Comparison of ENCODE assay signal across 14 cellular contexts in genomic region chr6:54698974-54699373, GRCh38.
DNase-seq lines count a peak whose midpoint lies in the region; ATAC-seq, FAIRE-seq and TF ChIP-seq lines count a peak whose summit lies in the region.
"Had no signal": no experiment of that assay in that cellular context is flagged by ENCODE, and none has a peak within 500 bp of the region (broad histone marks: within the 10 kb centered on the region; RNA-seq: fewer than 3 reads in every experiment).

No MANE protein-coding gene starts in this region.

- ATAC-seq in HG02870 (IDR thresholded peaks at IDR 0.05; ENCODE audit: unreplicated experiment) (peak; percentile 78), GM12878 (peak; percentile 84), HG03460 (IDR thresholded peaks at IDR 0.05; ENCODE audit: unreplicated experiment) (no peak)
- ATAC-seq: A549 had no signal

- no peak for TF ChIP-seq POLR2A in GM12878 (IDR thresholded peaks at IDR 0.05; ENCODE audit: low read depth, low read length)

- H3K9ac ChIP-seq in mammary epithelial cell (ENCODE audit: insufficient read depth, low read length): peak overlapping the region; percentile 66
- H3K9ac ChIP-seq in GM12878 (ENCODE audit: control insufficient read depth, insufficient read depth, low read length): no peak overlapping the region

- 0% methylated on average over 3 of the region's 3 CpGs for WGBS in mammary epithelial cell (ENCODE audit: low coverage, missing lambda C conversion rate)
- WGBS in GM12878 (ENCODE audit: insufficient coverage, insufficient replicate concordance, low lambda C conversion rate, missing lambda C conversion rate): 0% methylated on average over 3 of the region's 3 CpGs

- H3K27me3 ChIP-seq in mammary epithelial cell (ENCODE audit: insufficient read depth, low read length): no peaks in the 10 kb centered on the region
- H3K27me3 ChIP-seq in GM12878 (replicated peaks in 1 of 2; ENCODE audit: control insufficient read depth in 2 of 2, insufficient read depth in 2 of 2, low read length in 1 of 2): no peaks in the 10 kb centered on the region

- H3K4me3 ChIP-seq in mammary epithelial cell (replicated peaks in 1 of 3; ENCODE audit: insufficient read depth in 1 of 3, low read depth in 2 of 3, low read length in 3 of 3) (peak overlapping the region in 1 of 3 experiments; percentile 28), GM12878 (no peak overlapping the region)
- H3K4me3 ChIP-seq: A549 had no signal

- no peaks in the 10 kb centered on the region for H3K36me3 Mint-ChIP-seq in MCF 10A (ENCODE audit: insufficient read depth, unreplicated experiment)

- in situ Hi-C loops in mammary epithelial cell (cut with MboI; ENCODE audit: low sequenced_read_pairs in 2 of 2) (no loop called here), GM12878 (cut with MboI) (no loop called here)

- no peaks in the 10 kb centered on the region for H3K9me3 ChIP-seq in mammary epithelial cell (replicated peaks; ENCODE audit: insufficient read depth, low read length)
- no peaks in the 10 kb centered on the region for H3K9me3 ChIP-seq in GM12878 (replicated peaks; ENCODE audit: control insufficient read depth, insufficient read depth, low read length)
- H3K9me3 ChIP-seq: A549 had no signal

- H3K27ac ChIP-seq in mammary epithelial cell (ENCODE audit: insufficient read depth, low read depth, low read length) (peak overlapping the region; percentile 73), GM12878 (ENCODE audit: control insufficient read depth, insufficient read depth) (no peak overlapping the region)
- H3K27ac ChIP-seq: A549, VCaP had no signal

- no peak overlapping the region for H3K4me3 Mint-ChIP-seq in MCF 10A (ENCODE audit: unreplicated experiment)

- BruUV-seq in mammary epithelial cell (replicated peaks; lab: Mats Ljungman, UMichigan) (no TSS peak), MCF 10A (replicated peaks; lab: Mats Ljungman, UMichigan) (no TSS peak), GM12878 (replicated peaks; lab: Mats Ljungman, UMichigan) (no TSS peak)

- H3K27ac Mint-ChIP-seq in MCF 10A (ENCODE audit: low read depth, unreplicated experiment): no peak overlapping the region

- no peak for TF ChIP-seq RAD21 in GM12878 (IDR thresholded peaks at IDR 0.05; ENCODE audit: insufficient read depth, low read depth, low read length)

- no peaks in the 10 kb centered on the region for H3K79me2 ChIP-seq in mammary epithelial cell (ENCODE audit: insufficient read depth, low read length)
- H3K79me2 ChIP-seq in GM12878 (ENCODE audit: control insufficient read depth, insufficient read depth, low read length): no peaks in the 10 kb centered on the region

- H3K4me2 ChIP-seq in mammary epithelial cell (ENCODE audit: insufficient read depth, low read depth, low read length) (peak overlapping the region; percentile 87), GM12878 (ENCODE audit: control insufficient read depth, insufficient read depth) (no peak overlapping the region; the same call in 1 of the 2 replicates)
- H3K4me2 ChIP-seq: A549 had no signal

- SMC1A ChIA-PET in GM12878 (lab: Charles Lee; ENCODE audit: uncharacterized antibody, unreplicated experiment): interaction anchor here (0.9 to 5.4 kb wide), 5 partner anchors 10 to 108 kb away, joined by 3 to 23 read pairs (median 3); no protein-coding TSS in a partner anchor

- DNase-seq in mammary epithelial cell (peak; percentile 95), MCF 10A (ENCODE audit: unreplicated experiment) (no peak), GM12878 (ENCODE audit: low read depth, low spot score) (peak; percentile 26), SK-N-DZ (ENCODE audit: low spot score) (no peak), mesenteric fat pad (ENCODE audit: low spot score) (no peak)
- no peak for DNase-seq in stimulated activated CD4-positive, alpha-beta T cell treated with anti-CD3 and anti-CD28 coated beads, Interleukin-2, amount 100 ng/mL, for 48 hours
- DNase-seq: activated T-cell treated with anti-CD3 and anti-CD28 coated beads, Interleukin-2, amount 50 U/mL, for 48 hours; erythroblast; Kasumi-1; NCI-H2171 had no signal

- H3K4me1 ChIP-seq in mammary epithelial cell (ENCODE audit: insufficient read depth, low read length) (peaks cover 23% of the 10 kb centered on the region), GM12878 (ENCODE audit: control insufficient read depth, insufficient read depth, low read length) (no peaks in the 10 kb centered on the region)
- H3K4me1 ChIP-seq: A549 had no signal

- no peaks in the 10 kb centered on the region for H3K36me3 ChIP-seq in mammary epithelial cell (ENCODE audit: insufficient read depth, low read length)
- no peaks in the 10 kb centered on the region for H3K36me3 ChIP-seq in GM12878 (ENCODE audit: control insufficient read depth in 2 of 2, insufficient read depth in 2 of 2, low read length in 1 of 2)

- H2AFZ ChIP-seq in mammary epithelial cell (ENCODE audit: low read depth, low read length) (peak overlapping the region; percentile 66), GM12878 (ENCODE audit: control insufficient read depth, low read depth, low read length) (no peak overlapping the region)

- dilution Hi-C loops in mammary epithelial cell (cut with HindIII; ENCODE audit: low sequenced_read_pairs): no loop called here

- H3K4me1 Mint-ChIP-seq in MCF 10A (ENCODE audit: insufficient read depth, unreplicated experiment): peaks cover 10% of the 10 kb centered on the region

- H4K20me1 ChIP-seq in mammary epithelial cell (ENCODE audit: insufficient read depth, low read length): no peaks in the 10 kb centered on the region
- no peaks in the 10 kb centered on the region for H4K20me1 ChIP-seq in GM12878 (ENCODE audit: control insufficient read depth, insufficient read depth)

- FAIRE-seq in GM12878 (lab: Jason Lieb, UNC): no peak
- FAIRE-seq: A549 had no signal

- intact Hi-C loops in mammary epithelial cell (cut with micrococcal nuclease): loop anchor here (1.0 to 10.0 kb wide), 4 partner anchors 184 to 713 kb away; no protein-coding TSS in a partner anchor
- intact Hi-C loops in MCF 10A (cut with micrococcal nuclease): loop anchor here (5.0 kb wide), 1 partner anchor 717 kb away; no protein-coding TSS in a partner anchor
- intact Hi-C loops in GM12878 (cut with micrococcal nuclease; ENCODE audit: unreplicated experiment): no loop called here

- CTCF ChIA-PET in mammary epithelial cell (lab: Charles Lee; ENCODE audit: low non-redundant PET): interaction anchor here (0.7 kb wide), 1 partner anchor 377 kb away, joined by 4 read pairs; no protein-coding TSS in a partner anchor
- CTCF ChIA-PET in MCF 10A (lab: Yijun Ruan, JAX): interaction anchor here (0.6 to 2.8 kb wide), 7 partner anchors 15 to 713 kb away, joined by 3 to 19 read pairs (median 3); no protein-coding TSS in a partner anchor
- CTCF ChIA-PET in GM12878 (lab: Yijun Ruan, JAX): interaction anchor here (1.5 to 17.4 kb wide), 4 partner anchors 11 to 293 kb away, joined by 5 to 183 read pairs (median 12); no protein-coding TSS in a partner anchor

- no peaks in the 10 kb centered on the region for H3K9me3 Mint-ChIP-seq in MCF 10A (ENCODE audit: unreplicated experiment)

- RAD21 ChIA-PET in GM12878 (lab: Charles Lee; ENCODE audit: unreplicated experiment): interaction anchor here (2.5 to 4.1 kb wide), 4 partner anchors 11 to 38 kb away, joined by 7 to 28 read pairs (median 13); no protein-coding TSS in a partner anchor

- TF ChIP-seq CTCF in mammary epithelial cell (conservative IDR thresholded peaks at IDR 0.05 in 1 of 2, IDR thresholded peaks at IDR 0.05 in 1 of 2; ENCODE audit: extremely low read depth in 1 of 2, insufficient read depth in 1 of 2, low read depth in 1 of 2, low read length in 2 of 2): no peak
- TF ChIP-seq CTCF in MCF 10A (IDR thresholded peaks at IDR 0.05; ENCODE audit: unreplicated experiment): no peak
- TF ChIP-seq CTCF in GM12878 (IDR thresholded peaks at IDR 0.05 in 2 of 3, conservative IDR thresholded peaks at IDR 0.05 in 1 of 3; ENCODE audit: control insufficient read depth in 2 of 3, extremely low read depth in 1 of 3, insufficient read depth in 1 of 3, low read depth in 3 of 3, low read length in 3 of 3): no peak

- TF ChIP-seq EP300 in GM12878 (IDR thresholded peaks at IDR 0.05; ENCODE audit: borderline replicate concordance in 1 of 2, control insufficient read depth in 1 of 2, low read depth in 2 of 2, low read length in 2 of 2): 0 out of 4 replicates have a peak, but pooled peaks of 1 of the 2 experiments have one; percentile 10

- H3K27me3 Mint-ChIP-seq in MCF 10A (ENCODE audit: insufficient read depth, unreplicated experiment): no peaks in the 10 kb centered on the region

- POLR2A ChIA-PET in MCF 10A (lab: Yijun Ruan, JAX): interaction anchor here (0.7 to 1.5 kb wide), 4 partner anchors 9 to 1639 kb away, joined by 3 to 5 read pairs (median 4); no protein-coding TSS in a partner anchor
- POLR2A ChIA-PET in GM12878 (lab: Charles Lee): no interaction called here

TF ChIP-seq in GM12878, 131 proteins besides CTCF, POLR2A, EP300 and RAD21 (continues in another document):
- peak; percentile 17; the same call in 1 of the 2 replicates for TF ChIP-seq RUNX3 (IDR thresholded peaks at IDR 0.05; ENCODE audit: low read length)
- TF ChIP-seq MEF2B (IDR thresholded peaks at IDR 0.05; ENCODE audit: partially characterized antibody, poor library complexity, severe bottlenecking): no peak
- no peak for TF ChIP-seq EED (IDR thresholded peaks at IDR 0.05; ENCODE audit: low read depth)
- 0 out of 2 replicates have a peak, but pooled peaks have one; percentile 16 for TF ChIP-seq MXI1 (IDR thresholded peaks at IDR 0.05; ENCODE audit: low read depth, low read length)
- TF ChIP-seq IKZF2 (IDR thresholded peaks at IDR 0.05): peak; percentile 40 to 52; a peak in 2 of 4 replicates
- peak; percentile 20 for TF ChIP-seq RELA (IDR thresholded peaks at IDR 0.05; ENCODE audit: borderline replicate concordance, partially characterized antibody)
- peak; percentile 70; the same call in 1 of the 2 replicates for TF ChIP-seq RELB (IDR thresholded peaks at IDR 0.05; ENCODE audit: low read depth)
- no peak for TF ChIP-seq SUZ12 (IDR thresholded peaks at IDR 0.05; ENCODE audit: unreplicated experiment)
- peak; percentile 66; the same call in 1 of the 2 replicates for TF ChIP-seq NFIC (IDR thresholded peaks at IDR 0.05; ENCODE audit: low read depth, low read length)
- TF ChIP-seq BHLHE40 (IDR thresholded peaks at IDR 0.05; ENCODE audit: borderline replicate concordance in 1 of 2, low read depth in 2 of 2, low read length in 1 of 2): peak in 1 of 2 experiments; percentile 36; a peak in 1 of 4 replicates

Comparison
In these comparisons a context has a peak if more than half of its experiments do, and no peak if none do; other contexts are left out.
1. DNase-seq: peak in mammary epithelial cell (single experiment) and GM12878 (single experiment); none in MCF 10A (single experiment), stimulated activated CD4-positive, alpha-beta T cell treated with anti-CD3 and anti-CD28 coated beads, Interleukin-2, amount 100 ng/mL, for 48 hours (0 of 2), SK-N-DZ (single experiment) and mesenteric fat pad (single experiment).